ENCODE assay signal across 8 cellular contexts in the genomic region with DNA sequence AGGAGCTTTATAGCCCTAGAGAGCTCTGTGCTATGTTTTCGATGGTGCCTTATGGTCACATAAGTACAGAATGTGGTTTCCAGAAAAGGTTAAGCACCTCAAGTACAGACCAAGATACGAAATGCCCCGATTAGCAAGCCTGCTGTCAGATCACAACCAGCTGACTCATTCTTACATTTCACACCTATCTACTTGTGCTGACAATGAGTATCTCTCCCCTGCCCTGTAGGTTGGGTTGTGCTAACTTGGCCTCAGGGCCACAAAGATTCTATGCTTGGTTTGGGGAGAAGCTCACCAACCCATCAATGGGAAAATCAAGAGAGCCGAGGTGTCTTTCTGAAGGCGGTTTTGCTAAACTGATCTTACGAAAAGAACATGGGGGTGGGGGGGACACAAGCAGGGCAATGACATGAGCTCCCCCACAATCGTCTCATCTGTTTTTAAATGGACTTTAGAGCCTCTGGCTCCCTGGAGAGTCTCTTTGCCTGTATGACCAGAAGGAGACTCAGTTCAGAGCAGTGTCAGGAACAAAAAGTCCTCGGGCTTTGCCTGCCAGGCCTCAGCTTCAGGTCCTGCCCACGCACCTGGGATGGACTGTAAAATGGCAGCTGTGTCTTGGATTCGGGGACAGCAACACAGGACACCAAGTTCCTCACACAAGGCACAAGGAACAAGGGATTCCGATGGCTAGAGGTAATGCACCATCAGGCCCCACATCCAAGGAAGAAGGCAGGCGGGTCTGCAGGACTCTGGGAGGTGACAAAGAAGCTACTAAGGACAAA. TPM values are rescaled to one million over a fixed set of nuclear protein-coding genes. Genes with fewer than 3 reads are reported as not detected.
DNase-seq lines count a peak whose midpoint lies in the region; ATAC-seq, FAIRE-seq and TF ChIP-seq lines count a peak whose summit lies in the region.

No MANE protein-coding gene starts in this region.

- H3K27me3 Mint-ChIP-seq in T-helper 17 cell, result no peaks in the 10 kb centered on the region

- peak; percentile 89 for FAIRE-seq in GM12892 (lab: Jason Lieb, UNC)

- peak overlapping the region; percentile 32 for H3K4me3 Mint-ChIP-seq in T-helper 17 cell

- ATAC-seq in GM21786 (IDR thresholded peaks at IDR 0.05; ENCODE audit: unreplicated experiment) (peak; percentile 89), T-helper 17 cell (peak; percentile 90)

- H3K4me1 Mint-ChIP-seq in T-helper 17 cell, result peaks cover 56% of the 10 kb centered on the region

- peak overlapping the region; percentile 89 for H3K27ac Mint-ChIP-seq in T-helper 17 cell

- H3K36me3 Mint-ChIP-seq in T-helper 17 cell (ENCODE audit: low read depth), result peaks cover 4% of the 10 kb centered on the region

- DNase-seq in GM12892 (ENCODE audit: insufficient read length) (no peak), T-helper 17 cell (no peak), erythroblast (lab: John Stamatoyannopoulos, UW) (peak; percentile 65 to 72), NCI-H82 (lab: John Stamatoyannopoulos, UW) (no peak), pons (ENCODE audit: low spot score) (no peak), SW480 (ENCODE audit: low spot score) (no peak)
- peak; percentile 31 for DNase-seq in stimulated activated CD8-positive, alpha-beta memory T cell treated with anti-CD3 and anti-CD28 coated beads, Interleukin-7, amount 100 ng/mL, for 24 hours (ENCODE audit: low read depth)

- no peak for TF ChIP-seq POLR2A in GM12892 (IDR thresholded peaks at IDR 0.05; ENCODE audit: low read depth, low read length)
- no peak for TF ChIP-seq POLR2A in erythroblast (IDR thresholded peaks at IDR 0.05; ENCODE audit: low read length)

- no peaks in the 10 kb centered on the region for H3K9me3 ChIP-seq in T-helper 17 cell (ENCODE audit: control insufficient read depth, low read length, poor library complexity, severe bottlenecking)

RNA-seq across cellular contexts. Expression of a gene that starts 55.1 kb away (rescaled TPM):
- polyA plus RNA-seq in GM12892 (2012; ENCODE audit: missing spikeins), result 6.0 TPM
- total RNA-seq in T-helper 17 cell, result 10 to 100 TPM; 68.5 to 69.2 TPM

Comparison
In these comparisons a context has a peak if more than half of its experiments do, and no peak if none do; other contexts are left out.
1. DNase-seq: peak in erythroblast (2 of 2) and stimulated activated CD8-positive, alpha-beta memory T cell treated with anti-CD3 and anti-CD28 coated beads, Interleukin-7, amount 100 ng/mL, for 24 hours (single experiment); none in GM12892 (single experiment), T-helper 17 cell (0 of 3), NCI-H82 (single experiment), pons (single experiment) and SW480 (single experiment).